Comparison of ENCODE assay signal across 10 cellular contexts in the genomic region with DNA sequence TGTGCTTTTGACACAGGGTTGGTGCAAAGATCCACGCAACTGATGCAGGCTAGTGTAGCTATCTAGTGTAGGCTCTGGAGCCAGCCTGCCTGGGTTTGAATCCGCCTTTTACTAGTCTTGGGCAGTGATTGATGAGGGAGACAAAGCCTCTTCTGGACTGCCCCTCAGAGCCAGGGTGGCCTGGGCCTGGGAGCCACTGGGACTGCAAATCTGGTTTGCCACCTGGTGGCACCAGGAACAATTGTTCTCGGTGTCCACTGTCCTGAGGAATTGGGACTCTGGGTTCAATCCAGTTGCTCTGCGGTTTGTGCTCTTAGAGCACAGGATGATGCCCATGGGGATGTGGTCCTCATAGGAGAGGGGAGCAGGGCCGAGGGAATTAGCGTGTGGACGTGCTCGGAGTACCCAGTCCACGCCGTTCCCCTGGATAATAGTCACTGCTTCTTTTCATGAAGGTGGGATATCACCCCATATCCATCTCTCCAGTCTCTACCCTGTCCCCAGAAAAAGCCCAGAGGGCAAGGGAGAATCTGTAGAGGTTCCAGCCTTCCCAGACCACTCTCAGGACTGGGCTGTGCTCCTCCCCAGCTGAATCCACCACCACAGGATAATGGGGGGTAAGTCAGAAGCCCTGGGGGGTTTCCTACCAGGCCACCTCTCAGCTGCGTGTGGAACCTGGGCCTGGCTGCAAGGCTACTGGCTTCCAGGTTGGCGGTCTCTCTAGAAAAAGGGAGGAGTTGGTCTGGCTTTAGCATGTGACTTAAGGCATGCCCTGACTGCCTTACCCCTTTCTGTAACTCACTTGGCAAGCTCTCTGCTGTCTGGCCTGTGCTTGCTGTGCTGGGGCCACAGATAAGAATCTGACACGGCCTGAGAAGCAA. TPM values are rescaled to one million over a fixed set of nuclear protein-coding genes. Genes with fewer than 3 reads are reported as not detected.
DNase-seq lines count a peak whose midpoint lies in the region; ATAC-seq, FAIRE-seq and TF ChIP-seq lines count a peak whose summit lies in the region.
"Had no signal": no experiment of that assay in that cellular context is flagged by ENCODE, and none has a peak within 500 bp of the region (broad histone marks: within the 10 kb centered on the region; RNA-seq: fewer than 3 reads in every experiment).

No MANE protein-coding gene starts in this region.

- H3K9me3 ChIP-seq in right atrium auricular region (no peaks in the 10 kb centered on the region), right cardiac atrium (ENCODE audit: control insufficient read depth, low read length) (no peaks in the 10 kb centered on the region), keratinocyte (ENCODE audit: control insufficient read depth, low read depth, low read length) (no peaks in the 10 kb centered on the region), upper lobe of left lung (no peaks in the 10 kb centered on the region)

- peak; percentile 34 for DNase-seq in right atrium auricular region (ENCODE audit: low spot score)
- no peak for DNase-seq in right cardiac atrium
- no peak for DNase-seq in activated CD4-positive, alpha-beta memory T cell treated with anti-CD3 and anti-CD28 coated beads for 36 hours
- DNase-seq in keratinocyte (ENCODE audit: low read depth, low spot score), result no peak
- no peak for DNase-seq in upper lobe of left lung
- DNase-seq in NCI-H1436 (lab: John Stamatoyannopoulos, UW), result no peak
- no peak for DNase-seq in DMS114 treated with DMSO at 0.1 percent for 48 hours (lab: John Stamatoyannopoulos, UW; ENCODE audit: unreplicated experiment)
- DNase-seq: EL, NCI-H2081 treated with DMSO at 0.1 percent for 48 hours had no signal

- H3K4me1 Mint-ChIP-seq in activated CD4-positive, alpha-beta memory T cell treated with anti-CD3 and anti-CD28 coated beads for 36 hours (ENCODE audit: low read depth), result peaks cover 26% of the 10 kb centered on the region

- ATAC-seq in right cardiac atrium (no peak), upper lobe of left lung (ENCODE audit: low FRiP score in 2 of 2) (no peak), GM21528 (IDR thresholded peaks at IDR 0.05; ENCODE audit: low FRiP score, unreplicated experiment) (no peak)

- H3K9me3 Mint-ChIP-seq in activated CD4-positive, alpha-beta memory T cell treated with anti-CD3 and anti-CD28 coated beads for 36 hours, result no peaks in the 10 kb centered on the region

- H3K27me3 ChIP-seq in right atrium auricular region, result no peaks in the 10 kb centered on the region
- H3K27me3 ChIP-seq in right cardiac atrium (ENCODE audit: control insufficient read depth, insufficient read depth), result no peaks in the 10 kb centered on the region
- no peaks in the 10 kb centered on the region for H3K27me3 ChIP-seq in keratinocyte (ENCODE audit: control insufficient read depth, extremely low read depth, insufficient read depth, low read length)
- no peaks in the 10 kb centered on the region for H3K27me3 ChIP-seq in upper lobe of left lung

- H3K4me1 ChIP-seq in right atrium auricular region (peaks cover 0 to 25% of the 10 kb centered on the region in 2 donors), right cardiac atrium (ENCODE audit: control insufficient read depth, insufficient read depth, low read length) (peaks cover 7% of the 10 kb centered on the region), keratinocyte (ENCODE audit: control insufficient read depth, extremely low read depth, insufficient read depth, low read length) (peaks cover 7% of the 10 kb centered on the region), upper lobe of left lung (peaks cover 9 to 21% (median 18%) of the 10 kb centered on the region in 4 donors)

- TF ChIP-seq CTCF in right atrium auricular region (IDR thresholded peaks at IDR 0.05), result no peak
- TF ChIP-seq CTCF in keratinocyte (optimal IDR thresholded peaks at IDR 0.05 in 1 of 3, IDR thresholded peaks at IDR 0.05 in 1 of 3, conservative IDR thresholded peaks at IDR 0.05 in 1 of 3; ENCODE audit: extremely low read depth in 1 of 3, insufficient read depth in 2 of 3, low read length in 3 of 3), result peak; percentile 9 to 39 (median 32)
- TF ChIP-seq CTCF in upper lobe of left lung (IDR thresholded peaks at IDR 0.05), result no peak

- POLR2A ChIA-PET in activated CD4-positive, alpha-beta memory T cell treated with anti-CD3 and anti-CD28 coated beads for 36 hours (lab: Charles Lee), result no interaction called here

- H3K9ac ChIP-seq in keratinocyte (ENCODE audit: control insufficient read depth, extremely low read depth, insufficient read depth, low read length), result no peak overlapping the region

- dilution Hi-C loops in keratinocyte (cut with MboI; ENCODE audit: extremely low pct_ligation_motif_present, low sequenced_read_pairs), result no loop called here

- peaks cover under 1% of the 10 kb centered on the region for H3K36me3 ChIP-seq in right atrium auricular region
- H3K36me3 ChIP-seq in keratinocyte (ENCODE audit: control insufficient read depth in 2 of 2, extremely low read depth in 1 of 2, insufficient read depth in 2 of 2, low read length in 2 of 2), result peaks cover 3 to 5% of the 10 kb centered on the region in 2 experiments
- peaks cover 0 to 17% (median 4%) of the 10 kb centered on the region in 4 donors for H3K36me3 ChIP-seq in upper lobe of left lung

- intact Hi-C loops in right cardiac atrium (cut with DNase I), result no loop called here
- intact Hi-C loops in activated CD4-positive, alpha-beta memory T cell treated with anti-CD3 and anti-CD28 coated beads for 36 hours (cut with micrococcal nuclease), result no loop called here

- WGBS in right cardiac atrium, result 86% methylated on average over 13 of the region's 13 CpGs
- WGBS in upper lobe of left lung, 2 donors, result 89 to 92% methylated on average over 10 to 13 of the region's 13 CpGs

- H3K27me3 Mint-ChIP-seq in activated CD4-positive, alpha-beta memory T cell treated with anti-CD3 and anti-CD28 coated beads for 36 hours, result no peaks in the 10 kb centered on the region

- H3K36me3 Mint-ChIP-seq in activated CD4-positive, alpha-beta memory T cell treated with anti-CD3 and anti-CD28 coated beads for 36 hours, result peaks cover 4% of the 10 kb centered on the region

- H3K4me3 Mint-ChIP-seq in activated CD4-positive, alpha-beta memory T cell treated with anti-CD3 and anti-CD28 coated beads for 36 hours, result peak overlapping the region; percentile 84

- CTCF ChIA-PET in activated CD4-positive, alpha-beta memory T cell treated with anti-CD3 and anti-CD28 coated beads for 36 hours (lab: Charles Lee), result no interaction called here

- no peak for TF ChIP-seq EP300 in upper lobe of left lung (IDR thresholded peaks at IDR 0.05)

- H3K9me1 ChIP-seq in keratinocyte (ENCODE audit: control insufficient read depth, extremely low read depth, insufficient read depth, low read length), result no peaks in the 10 kb centered on the region

- no peak overlapping the region for H3K27ac ChIP-seq in right atrium auricular region
- H3K27ac ChIP-seq in right cardiac atrium (ENCODE audit: low read length), result no peak overlapping the region
- H3K27ac ChIP-seq in keratinocyte (ENCODE audit: control insufficient read depth, insufficient read depth, low read length), result no peak overlapping the region
- no peak overlapping the region for H3K27ac ChIP-seq in upper lobe of left lung

- no peak overlapping the region for H3K4me2 ChIP-seq in keratinocyte (ENCODE audit: control insufficient read depth, extremely low read depth, insufficient read depth, low read depth, low read length)

- H4K20me1 ChIP-seq in keratinocyte (ENCODE audit: control insufficient read depth, extremely low read depth, insufficient read depth, low read length), result no peaks in the 10 kb centered on the region

- H3K4me3 ChIP-seq in right atrium auricular region (no peak overlapping the region), right cardiac atrium (ENCODE audit: low read length) (no peak overlapping the region), keratinocyte (ENCODE audit: control insufficient read depth in 2 of 3, extremely low read depth in 1 of 3, insufficient read depth in 2 of 3, low read depth in 1 of 3, low read length in 3 of 3) (peak overlapping the region in 1 of 3 experiments; percentile 95), upper lobe of left lung (no peak overlapping the region)

- H3K79me2 ChIP-seq in keratinocyte (ENCODE audit: control insufficient read depth, insufficient read depth, low read length), result peaks cover 8% of the 10 kb centered on the region

- H2AFZ ChIP-seq in keratinocyte (ENCODE audit: control insufficient read depth, low read length), result no peak overlapping the region

- no peak for TF ChIP-seq POLR2A in upper lobe of left lung (IDR thresholded peaks at IDR 0.05)

- no peak overlapping the region for H3K27ac Mint-ChIP-seq in activated CD4-positive, alpha-beta memory T cell treated with anti-CD3 and anti-CD28 coated beads for 36 hours

- no peak for FAIRE-seq in keratinocyte (lab: Jason Lieb, UNC)

RNA-seq across cellular contexts. Expression of gene B4GALT7, which starts 1.9 kb away (rescaled TPM):
- total RNA-seq in right atrium auricular region (10 to 100 TPM; 12.2 to 21.3 TPM), right cardiac atrium (10 to 100 TPM; 15.8 to 24.1 (median 20.7) TPM), upper lobe of left lung (10 to 100 TPM; 17.2 to 30.4 (median 23.0) TPM)
- polyA plus RNA-seq in right cardiac atrium (24.1 TPM), keratinocyte (15.7 to 34.9 TPM (median 19.6 TPM) in 3 replicates)
- total RNA-seq in activated CD4-positive, alpha-beta memory T cell treated with anti-CD3 and anti-CD28 coated beads for 36 hours, result 10 to 100 TPM; 15.4 to 16.2 TPM
- polyA plus RNA-seq in keratinocyte (2011; ENCODE audit: low read depth), result 5.9 TPM
- 12.8 and 31.9 TPM in 2 replicates for polyA plus RNA-seq in keratinocyte (2011; cell fraction: cytosol; rRNA removed)
- polyA plus RNA-seq in keratinocyte (2011; cell fraction: nucleus; rRNA removed), result 31.7 and 48.7 TPM in 2 replicates
- 13.5 and 22.6 TPM in 2 replicates for polyA plus RNA-seq in keratinocyte (2012; ENCODE audit: low replicate concordance)
- polyA minus RNA-seq in keratinocyte, result 14.1 to 28.0 TPM (median 23.3 TPM) in 3 replicates
- 37.0 TPM for polyA minus RNA-seq in keratinocyte (2011; cell fraction: cytosol; rRNA and poly(A)+ RNA removed)
- polyA minus RNA-seq in keratinocyte (2011; cell fraction: nucleus; rRNA and poly(A)+ RNA removed), result 20.7 and 23.7 TPM in 2 replicates

RNA-seq across cellular contexts. Expression of gene TMED9, which starts 9.8 kb away (rescaled TPM):
- total RNA-seq in right atrium auricular region (10 to 100 TPM; 49.6 to 63.8 TPM), right cardiac atrium (100 to 1,000 TPM in 1 of 4 donors, 10 to 100 TPM in 3; 64.4 to 102 (median 74.0) TPM), upper lobe of left lung (100 to 1,000 TPM in 3 of 6 donors, 10 to 100 TPM in 3; 28.3 to 187 (median 110) TPM)
- polyA plus RNA-seq in right cardiac atrium (84.6 TPM), keratinocyte (247 to 341 TPM (median 276 TPM) in 3 replicates)
- total RNA-seq in activated CD4-positive, alpha-beta memory T cell treated with anti-CD3 and anti-CD28 coated beads for 36 hours, result 100 to 1,000 TPM; 135 to 144 TPM
- polyA plus RNA-seq in keratinocyte (2011; ENCODE audit: low read depth), result 98.2 TPM
- 171 and 186 TPM in 2 replicates for polyA plus RNA-seq in keratinocyte (2011; cell fraction: cytosol; rRNA removed)
- polyA plus RNA-seq in keratinocyte (2011; cell fraction: nucleus; rRNA removed), result 366 and 464 TPM in 2 replicates
- 218 and 294 TPM in 2 replicates for polyA plus RNA-seq in keratinocyte (2012; ENCODE audit: low replicate concordance)
- 212 to 290 TPM (median 232 TPM) in 3 replicates for polyA minus RNA-seq in keratinocyte
- polyA minus RNA-seq in keratinocyte (2011; cell fraction: cytosol; rRNA and poly(A)+ RNA removed), result 147 TPM
- 132 and 170 TPM in 2 replicates for polyA minus RNA-seq in keratinocyte (2011; cell fraction: nucleus; rRNA and poly(A)+ RNA removed)

RNA-seq across cellular contexts. Expression of gene FAM193B, which starts 47.5 kb away (rescaled TPM):
- total RNA-seq in right atrium auricular region, result 10 to 100 TPM in 1 of 2 donors, 1 to 10 TPM in 1; 9.8 to 20.7 TPM
- total RNA-seq in right cardiac atrium, result 10 to 100 TPM; 24.9 to 34.2 (median 27.7) TPM
- polyA plus RNA-seq in right cardiac atrium, result 41.8 TPM
- 10 to 100 TPM; 70.7 to 75.4 TPM for total RNA-seq in activated CD4-positive, alpha-beta memory T cell treated with anti-CD3 and anti-CD28 coated beads for 36 hours
- polyA plus RNA-seq in keratinocyte, result 21.9 to 43.6 TPM (median 27.5 TPM) in 3 replicates
- polyA plus RNA-seq in keratinocyte (2011; ENCODE audit: low read depth), result 47.7 TPM
- polyA plus RNA-seq in keratinocyte (2011; cell fraction: cytosol; rRNA removed), result 9.1 and 13.2 TPM in 2 replicates
- 134 and 149 TPM in 2 replicates for polyA plus RNA-seq in keratinocyte (2011; cell fraction: nucleus; rRNA removed)
- 19.0 and 59.8 TPM in 2 replicates for polyA plus RNA-seq in keratinocyte (2012; ENCODE audit: low replicate concordance)
- 17.2 to 33.0 TPM (median 26.8 TPM) in 3 replicates for polyA minus RNA-seq in keratinocyte
- polyA minus RNA-seq in keratinocyte (2011; cell fraction: cytosol; rRNA and poly(A)+ RNA removed), result 31.7 TPM
- 30.3 and 35.2 TPM in 2 replicates for polyA minus RNA-seq in keratinocyte (2011; cell fraction: nucleus; rRNA and poly(A)+ RNA removed)
- total RNA-seq in upper lobe of left lung, result 100 to 1,000 TPM in 2 of 6 donors, 10 to 100 TPM in 4; 45.1 to 421 (median 91.4) TPM

Comparison
In these comparisons a context has a peak if more than half of its experiments do, and no peak if none do; other contexts are left out.
1. CTCF ChIP-seq: peak in keratinocyte (3 of 3); none in right atrium auricular region (0 of 2) and upper lobe of left lung (0 of 6).